ENCODE assay signal across 9 cellular contexts in the genomic region with DNA sequence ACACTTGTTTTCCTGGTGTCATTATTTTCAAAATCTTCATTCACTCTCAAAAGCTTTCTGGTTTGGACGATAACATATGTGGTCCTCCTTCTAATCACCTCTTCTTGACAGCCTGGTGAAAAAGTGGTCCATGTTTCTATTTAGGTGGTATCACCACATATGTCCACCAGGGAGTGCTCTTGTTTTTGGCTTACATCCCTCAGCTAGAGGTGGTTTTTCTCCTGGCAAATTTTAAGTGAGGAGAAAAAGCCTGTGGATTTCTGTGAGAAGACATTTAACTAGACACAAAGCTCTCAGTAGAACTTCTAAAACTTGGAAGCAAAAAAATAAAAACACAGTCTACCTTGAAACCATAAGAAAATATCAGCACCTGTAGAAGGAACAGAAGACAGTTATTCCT. TPM values are rescaled to one million over a fixed set of nuclear protein-coding genes. Genes with fewer than 3 reads are reported as not detected.
A peak's percentile ranks its signal among the peaks of the same experiment; 100 is the strongest.
DNase-seq lines count a peak whose midpoint lies in the region; ATAC-seq and TF ChIP-seq lines count a peak whose summit lies in the region.
"Had no signal": no experiment of that assay in that cellular context is flagged by ENCODE, and none has a peak within 500 bp of the region (broad histone marks: within the 10 kb centered on the region; RNA-seq: fewer than 3 reads in every experiment).

No MANE protein-coding gene starts in this region.

- no peaks in the 10 kb centered on the region for H3K9me3 ChIP-seq in body of pancreas
- H3K9me3 ChIP-seq in colonic mucosa, result no peaks in the 10 kb centered on the region

- no peak overlapping the region for H3K27ac ChIP-seq in body of pancreas
- H3K27ac ChIP-seq in colonic mucosa, result no peak overlapping the region

- H3K36me3 ChIP-seq in body of pancreas (replicated peaks in 1 of 2; ENCODE audit: insufficient read depth in 1 of 2, low read depth in 2 of 2), result no peaks in the 10 kb centered on the region
- no peaks in the 10 kb centered on the region for H3K36me3 ChIP-seq in colonic mucosa

- DNase-seq in SKM-1 treated with dmso at 0.1 percent for 144 hours (lab: John Stamatoyannopoulos, UW; ENCODE audit: unreplicated experiment) (peak; percentile 4), SKM-1 (lab: John Stamatoyannopoulos, UW; ENCODE audit: unreplicated experiment) (no peak), NCI-H1105 (lab: John Stamatoyannopoulos, UW) (peak; percentile 8), body of pancreas (peak in 1 of 4 donors; percentile 2), midbrain (lab: John Stamatoyannopoulos, UW) (peak; percentile 15), NCI-H187 treated with DMSO at 0.1 percent for 48 hours (lab: John Stamatoyannopoulos, UW) (no peak), left colon (no peak), colonic mucosa (no peak)

- no peak for ATAC-seq in body of pancreas
- ATAC-seq in left colon, result no peak

- H3K4me3 ChIP-seq in body of pancreas (no peak overlapping the region), colonic mucosa (no peak overlapping the region)

- whole genome bisulfite sequencing in body of pancreas, 2 donors, result 0% methylated on average over 1 of the region's 1 CpG

- TF ChIP-seq CTCF in body of pancreas (IDR thresholded peaks at IDR 0.05) (peak in 6 of 7 experiments; percentile 12 to 55 (median 36)), colonic mucosa (IDR thresholded peaks at IDR 0.05) (no peak)

- H3K27me3 ChIP-seq in body of pancreas (no peaks in the 10 kb centered on the region), colonic mucosa (no peaks in the 10 kb centered on the region)

- H3K4me1 ChIP-seq in body of pancreas (no peaks in the 10 kb centered on the region), colonic mucosa (no peaks in the 10 kb centered on the region)

- H3K9ac ChIP-seq in colonic mucosa (ENCODE audit: low read depth in 2 of 2, low read length in 2 of 2), result no peak overlapping the region

- intact Hi-C loops in body of pancreas (cut with DNase I) (no loop called here), left colon (cut with DNase I, micrococcal nuclease) (no loop called here), colonic mucosa (cut with DNase I) (loop anchor here (5.0 kb wide), 2 partner anchors 622 to 692 kb away; no protein-coding TSS in a partner anchor)

- no peak for TF ChIP-seq POLR2A in body of pancreas (IDR thresholded peaks at IDR 0.05)

RNA-seq across cellular contexts. Expression of a gene that starts 58.0 kb away (rescaled TPM):
- total RNA-seq in body of pancreas (under 1 TPM in 1 of 2 donors, not detected in 1; 0.26 TPM), left colon (under 1 TPM; 0.03 to 0.59 TPM), colonic mucosa (under 1 TPM; 0.02 to 0.35 TPM)
- total RNA-seq: Daoy had no signal

Comparison
In these comparisons a context has a peak if more than half of its experiments do, and no peak if none do; other contexts are left out.
1. DNase-seq: peak in SKM-1 treated with dmso at 0.1 percent for 144 hours (single experiment), NCI-H1105 (single experiment) and midbrain (single experiment); none in SKM-1 (single experiment), NCI-H187 treated with DMSO at 0.1 percent for 48 hours (single experiment), left colon (0 of 2) and colonic mucosa (single experiment).